Comparison of ENCODE assay signal across 8 cellular contexts in the genomic region with DNA sequence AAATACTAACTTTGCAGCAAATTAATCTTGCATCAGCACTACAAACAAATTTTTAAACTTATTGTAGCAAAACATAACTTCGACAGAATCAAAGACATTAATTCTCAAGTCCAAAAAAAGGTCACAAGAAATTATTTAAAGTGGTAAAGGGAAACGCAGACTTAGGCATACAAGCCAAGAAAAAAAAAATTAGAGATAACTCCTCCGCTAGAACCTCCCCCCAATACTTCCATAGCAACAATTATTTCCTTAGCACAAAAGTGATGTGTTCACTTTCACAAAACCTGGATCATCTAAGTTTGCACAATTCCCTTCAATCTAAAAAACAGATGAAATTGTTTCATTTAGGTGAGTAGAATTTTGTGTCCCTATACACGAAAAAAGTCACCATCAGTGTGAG. TPM values are rescaled to one million over a fixed set of nuclear protein-coding genes. Genes with fewer than 3 reads are reported as not detected.
DNase-seq lines count a peak whose midpoint lies in the region; ATAC-seq and TF ChIP-seq lines count a peak whose summit lies in the region.

No MANE protein-coding gene starts in this region.

- DNase-seq in AG10803 (ENCODE audit: low read depth) (no peak), coronary artery (ENCODE audit: low spot score) (no peak), natural killer cell (no peak), iPS-NIHi7 (ENCODE audit: extremely low spot score) (no peak), left colon (no peak), A172 (ENCODE audit: low spot score) (no peak)
- no peak for DNase-seq in Jurkat, Clone E6-1 (ENCODE audit: low read depth, low spot score)

- H3K27me3 Mint-ChIP-seq in natural killer cell (ENCODE audit: low read depth in 2 of 2): no peaks in the 10 kb centered on the region

- ATAC-seq in natural killer cell (no peak), GM19455 (IDR thresholded peaks at IDR 0.05; ENCODE audit: unreplicated experiment) (no peak), left colon (no peak)

- peak overlapping the region; percentile 72 to 93 for H3K27ac ChIP-seq in coronary artery

- no peaks in the 10 kb centered on the region for H3K36me3 Mint-ChIP-seq in natural killer cell

- TF ChIP-seq CTCF in AG10803 (conservative IDR thresholded peaks at IDR 0.05; ENCODE audit: low read length) (no peak), coronary artery (IDR thresholded peaks at IDR 0.05) (no peak), natural killer cell (IDR thresholded peaks at IDR 0.05) (no peak)

- peak overlapping the region; percentile 97 for H3K4me3 ChIP-seq in AG10803 (ENCODE audit: low read length)
- peak overlapping the region; percentile 94 for H3K4me3 ChIP-seq in Jurkat, Clone E6-1 (ENCODE audit: low read length)
- peak overlapping the region; percentile 97 for H3K4me3 ChIP-seq in coronary artery

- peak overlapping the region; percentile 100 for H3K4me3 Mint-ChIP-seq in natural killer cell

- peaks cover 33 to 40% of the 10 kb centered on the region in 2 donors for H3K4me1 Mint-ChIP-seq in natural killer cell

- intact Hi-C loops in natural killer cell (cut with micrococcal nuclease): no loop called here
- intact Hi-C loops in left colon (cut with DNase I, micrococcal nuclease): no loop called here

- no peaks in the 10 kb centered on the region for H3K9me3 Mint-ChIP-seq in natural killer cell

- peak overlapping the region; percentile 89 to 98 for H3K27ac Mint-ChIP-seq in natural killer cell

RNA-seq across cellular contexts. Expression of gene LRBA, which starts 1.1 kb away (rescaled TPM):
- polyA plus RNA-seq in Jurkat, Clone E6-1 (2012; ENCODE audit: insufficient read depth, insufficient read length): 24.2 TPM
- total RNA-seq in natural killer cell (10 to 100 TPM; 72.1 to 87.6 (median 83.1) TPM), left colon (10 to 100 TPM; 65.7 to 80.0 TPM)
- total RNA-seq in A172 (2014; rRNA removed; shearing (Covaris generic)): 25.9 and 27.4 TPM in 2 replicates
